18 cellular contexts compared by ENCODE assay signal in the genomic region with DNA sequence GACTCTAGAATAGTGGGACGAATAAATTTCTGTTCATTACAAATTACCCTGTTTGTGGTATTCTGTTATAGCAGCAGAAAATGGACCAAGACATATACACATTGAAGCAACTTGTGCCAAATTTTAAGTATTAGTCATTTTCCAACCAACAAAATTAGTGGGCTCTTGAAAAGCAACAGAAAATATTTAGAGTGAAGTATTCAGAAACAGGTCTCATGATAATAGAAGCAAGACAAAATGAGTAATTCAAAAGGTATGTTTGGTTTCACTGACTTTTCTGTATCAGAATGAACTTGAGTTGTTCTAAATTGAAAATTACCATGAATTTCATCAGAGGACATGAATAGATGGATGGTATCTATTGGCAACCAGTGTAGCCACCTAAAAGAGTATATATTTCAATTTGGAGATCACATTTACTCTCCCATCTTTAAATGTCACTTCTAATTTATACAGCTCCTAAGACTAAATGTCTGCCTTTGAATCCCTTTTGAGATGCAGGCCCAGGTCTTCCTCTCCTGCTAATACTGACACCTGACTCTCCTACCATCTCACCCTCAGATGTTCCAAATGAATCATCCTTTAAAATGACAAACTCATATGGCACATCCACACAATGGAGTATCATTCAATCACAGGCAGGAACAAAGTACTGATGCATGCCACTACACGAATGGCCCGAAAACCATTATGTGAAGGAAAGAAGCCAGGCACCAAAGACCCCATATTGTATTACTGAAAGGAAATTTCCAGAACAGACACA. TPM values are rescaled to one million over a fixed set of nuclear protein-coding genes. Genes with fewer than 3 reads are reported as not detected.
DNase-seq lines count a peak whose midpoint lies in the region; ATAC-seq and TF ChIP-seq lines count a peak whose summit lies in the region.
"Had no signal": no experiment of that assay in that cellular context is flagged by ENCODE, and none has a peak within 500 bp of the region (broad histone marks: within the 10 kb centered on the region; RNA-seq: fewer than 3 reads in every experiment).

No MANE protein-coding gene starts in this region.

- no CpG with 5 or more reads among the region's 3 CpGs for WGBS in trophoblast cell (ENCODE audit: extremely low coverage, insufficient coverage, insufficient read length)

- H3K36me3 Mint-ChIP-seq in Caco-2 (ENCODE audit: insufficient read depth, unreplicated experiment) = peaks cover 1% of the 10 kb centered on the region

- no peaks in the 10 kb centered on the region for H3K27me3 ChIP-seq in RWPE2 (ENCODE audit: insufficient read depth, poor library complexity, severe bottlenecking)
- H3K27me3 ChIP-seq in trophoblast cell (ENCODE audit: insufficient read depth, low read length) = no peaks in the 10 kb centered on the region
- H3K27me3 ChIP-seq in Caco-2 (replicated peaks; ENCODE audit: control insufficient read depth, insufficient read depth, low read length) = no peaks in the 10 kb centered on the region
- H3K27me3 ChIP-seq: hepatocyte had no signal

- peaks cover 7% of the 10 kb centered on the region for H3K79me1 ChIP-seq in trophoblast cell (ENCODE audit: low read length)

- no peak overlapping the region for H3K4me3 Mint-ChIP-seq in Caco-2 (ENCODE audit: unreplicated experiment)
- H3K4me3 Mint-ChIP-seq: dendritic cell treated with granulocyte-macrophage colony-stimulating factor and Interleukin-4, amounts not matched to agents 40 ng/mL and 50 ng/mL, for 4 days had no signal

- H3K18ac ChIP-seq in trophoblast cell (ENCODE audit: low read length) = no peak overlapping the region

- TF ChIP-seq CTCF in RWPE2 (IDR thresholded peaks at IDR 0.05; ENCODE audit: poor library complexity, severe bottlenecking) (no peak), epithelial cell of esophagus (IDR thresholded peaks at IDR 0.05; ENCODE audit: insufficient read depth, low read depth, low read length, missing control alignments) (no peak), Caco-2 (IDR thresholded peaks at IDR 0.05; ENCODE audit: insufficient read depth in 1 of 2, low read depth in 1 of 2, low read length in 1 of 2, severe bottlenecking in 1 of 2, unreplicated experiment in 1 of 2) (no peak)

- H2AK5ac ChIP-seq in trophoblast cell (ENCODE audit: low read length) = no peak overlapping the region

- H3K27ac ChIP-seq in RWPE2 (ENCODE audit: poor library complexity, severe bottlenecking) (peak overlapping the region; percentile 59), trophoblast cell (ENCODE audit: low read depth, low read length) (no peak overlapping the region)
- H3K27ac ChIP-seq: hepatocyte, WERI-Rb-1 had no signal

- no peak overlapping the region for H3K27ac Mint-ChIP-seq in Caco-2 (ENCODE audit: unreplicated experiment)
- H3K27ac Mint-ChIP-seq: dendritic cell treated with granulocyte-macrophage colony-stimulating factor and Interleukin-4, amounts not matched to agents 40 ng/mL and 50 ng/mL, for 4 days; progenitor cell of endocrine pancreas had no signal

- no peak overlapping the region for H3K14ac ChIP-seq in trophoblast cell (ENCODE audit: low read length)

- H2BK120ac ChIP-seq in trophoblast cell (ENCODE audit: insufficient read depth, low read length, poor library complexity) = no peak overlapping the region

- no peak overlapping the region for H4K8ac ChIP-seq in trophoblast cell (ENCODE audit: low read depth, low read length)

- peak; percentile 32 to 75 for ATAC-seq in activated CD4-positive, CD25-positive, alpha-beta regulatory T cell treated with anti-CD3 and anti-CD28 coated beads, Interleukin-2, amount 50 U/mL, for 24 hours
- peak; percentile 68 for ATAC-seq in RWPE2 (ENCODE audit: low read depth)
- ATAC-seq in HG03565 (IDR thresholded peaks at IDR 0.05; ENCODE audit: unreplicated experiment) = no peak

- H4K91ac ChIP-seq in trophoblast cell (ENCODE audit: low read depth, low read length) = no peak overlapping the region

- peak overlapping the region; percentile 40 for H3K4ac ChIP-seq in trophoblast cell (ENCODE audit: low read depth, low read length)

- H3K79me2 ChIP-seq in trophoblast cell (ENCODE audit: control insufficient read depth, insufficient read depth, low read length, poor library complexity) = peaks cover 6% of the 10 kb centered on the region
- H3K79me2 ChIP-seq: hepatocyte had no signal

- H3K23ac ChIP-seq in trophoblast cell (ENCODE audit: low read length) = no peak overlapping the region

- POLR2A ChIA-PET in Caco-2 (lab: Charles Lee) = no interaction called here

- intact Hi-C loops in Caco-2 (cut with micrococcal nuclease; ENCODE audit: unreplicated experiment) = no loop called here

- no peak overlapping the region for H4K12ac ChIP-seq in trophoblast cell (ENCODE audit: low read depth, low read length)

- no peaks in the 10 kb centered on the region for H3K9me3 ChIP-seq in RWPE2 (ENCODE audit: severe bottlenecking)
- no peaks in the 10 kb centered on the region for H3K9me3 ChIP-seq in trophoblast cell (ENCODE audit: insufficient read depth, low read depth, low read length)
- no peaks in the 10 kb centered on the region for H3K9me3 ChIP-seq in Caco-2

- DNase-seq in activated CD4-positive, CD25-positive, alpha-beta regulatory T cell (lab: John Stamatoyannopoulos, UW) = no peak
- DNase-seq in RWPE2 (ENCODE audit: low spot score) = no peak
- DNase-seq in epithelial cell of esophagus (ENCODE audit: low read depth) = peak; percentile 55
- DNase-seq in trophoblast cell = peak in 1 of 2 donors; percentile 31
- no peak for DNase-seq in Caco-2
- DNase-seq in RKO (ENCODE audit: low spot score) = no peak
- DNase-seq: 8988T; activated effector memory CD4-positive, alpha-beta T cell treated with anti-CD3 and anti-CD28 coated beads, Interleukin-2, amount 50 U/mL, for 16 hours; NCI-H524; SHP77; stimulated activated CD4-positive, alpha-beta T cell treated with anti-CD3 and anti-CD28 coated beads, Interleukin-4, amount 100 ng/mL, for 24 hours; substantia nigra; WERI-Rb-1 had no signal

- no peak overlapping the region for H3K4me2 ChIP-seq in trophoblast cell (ENCODE audit: low read length)
- H3K4me2 ChIP-seq: hepatocyte had no signal

- no TSS peak for BruUV-seq in Caco-2 (replicated peaks; lab: Mats Ljungman, UMichigan)

- H3K4me1 Mint-ChIP-seq in Caco-2 (ENCODE audit: low read depth, unreplicated experiment) = peaks cover 4% of the 10 kb centered on the region

- H3K27me3 Mint-ChIP-seq in Caco-2 (ENCODE audit: insufficient read depth, unreplicated experiment) = no peaks in the 10 kb centered on the region

- H3K4me1 ChIP-seq in RWPE2 (ENCODE audit: insufficient read depth, poor library complexity, severe bottlenecking) = peaks cover 16% of the 10 kb centered on the region
- H3K4me1 ChIP-seq in trophoblast cell (ENCODE audit: control insufficient read depth in 1 of 2, insufficient read depth in 2 of 2, low read length in 2 of 2) = peaks cover 8 to 10% of the 10 kb centered on the region in 2 experiments
- H3K4me1 ChIP-seq in Caco-2 = no peaks in the 10 kb centered on the region

- no peak overlapping the region for H3K9ac ChIP-seq in trophoblast cell (ENCODE audit: low read length)

- H2AFZ ChIP-seq in trophoblast cell (ENCODE audit: insufficient read depth, low read length, poor library complexity) = no peak overlapping the region
- H2AFZ ChIP-seq: hepatocyte had no signal

- CTCF ChIA-PET in Caco-2 (lab: Charles Lee) = no interaction called here

- no peak overlapping the region for H2BK5ac ChIP-seq in trophoblast cell (ENCODE audit: low read depth, low read length, poor library complexity)

- no peaks in the 10 kb centered on the region for H3K9me3 Mint-ChIP-seq in Caco-2 (ENCODE audit: unreplicated experiment)
- H3K9me3 Mint-ChIP-seq: dendritic cell treated with granulocyte-macrophage colony-stimulating factor and Interleukin-4, amounts not matched to agents 40 ng/mL and 50 ng/mL, for 4 days had no signal

- H3K4me3 ChIP-seq in RWPE2 (ENCODE audit: severe bottlenecking) (no peak overlapping the region), epithelial cell of esophagus (ENCODE audit: low read length) (no peak overlapping the region), trophoblast cell (ENCODE audit: low read depth, low read length) (no peak overlapping the region), Caco-2 (ENCODE audit: low read depth, low read length) (no peak overlapping the region)
- H3K4me3 ChIP-seq: hepatocyte had no signal

- no peak overlapping the region for H2BK12ac ChIP-seq in trophoblast cell (ENCODE audit: low read length)

- H3K36me3 ChIP-seq in RWPE2 (ENCODE audit: low read depth) = no peaks in the 10 kb centered on the region
- no peaks in the 10 kb centered on the region for H3K36me3 ChIP-seq in trophoblast cell (ENCODE audit: control insufficient read depth in 1 of 2, insufficient read depth in 2 of 2, low read length in 2 of 2)
- no peaks in the 10 kb centered on the region for H3K36me3 ChIP-seq in Caco-2 (ENCODE audit: control insufficient read depth, insufficient read depth, low read length)
- H3K36me3 ChIP-seq: WERI-Rb-1 had no signal

RNA-seq across cellular contexts. Expression of a gene that starts 40.7 kb away (rescaled TPM):
- polyA plus RNA-seq in trophoblast cell (2013) = 135 and 138 TPM in 2 replicates
- 219 and 260 TPM in 2 replicates for total RNA-seq in Caco-2 (2022)
